ENCODE assay signal across 23 cellular contexts in the genomic region with DNA sequence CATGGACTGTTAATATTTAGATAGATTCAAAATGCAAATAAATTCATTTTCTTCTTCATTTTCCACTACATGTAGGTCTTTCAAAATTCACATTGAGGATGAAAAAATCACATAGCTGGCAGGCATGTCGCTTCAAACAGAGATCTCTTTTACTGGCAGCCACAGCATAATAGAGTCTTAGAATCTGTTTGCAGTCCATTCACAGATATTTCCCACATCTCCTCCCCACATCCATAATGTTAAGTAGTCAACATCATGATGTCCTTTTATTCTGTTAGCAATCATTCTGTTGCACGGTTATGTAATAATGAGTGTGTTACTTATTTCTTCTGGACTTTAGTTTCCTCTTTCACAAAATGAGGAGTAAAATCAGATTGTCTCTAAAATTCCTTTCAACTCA.
DNase-seq lines count a peak whose midpoint lies in the region; ATAC-seq and TF ChIP-seq lines count a peak whose summit lies in the region.
"Had no signal": no experiment of that assay in that cellular context is flagged by ENCODE, and none has a peak within 500 bp of the region (broad histone marks: within the 10 kb centered on the region; RNA-seq: fewer than 3 reads in every experiment).

No MANE protein-coding gene starts in this region.

- no peak overlapping the region for H3K4me3 Mint-ChIP-seq in activated CD4-positive, alpha-beta memory T cell treated with anti-CD3 and anti-CD28 coated beads, Interleukin-2, amount 10 ng/mL, durations not matched to agents 7 days and 5 days
- no peak overlapping the region for H3K4me3 Mint-ChIP-seq in activated CD4-positive, alpha-beta memory T cell treated with anti-CD3 and anti-CD28 coated beads for 36 hours
- H3K4me3 Mint-ChIP-seq in immature natural killer cell (peak overlapping the region in 2 of 5 donors; percentile 48 to 60), CD14-positive monocyte (peak overlapping the region in 1 of 2 donors; percentile 66)
- H3K4me3 Mint-ChIP-seq: activated naive CD8-positive, alpha-beta T cell; mesothelial cell of epicardium had no signal

- H3K36me3 ChIP-seq in PC-9 (ENCODE audit: low read depth): no peaks in the 10 kb centered on the region
- no peaks in the 10 kb centered on the region for H3K36me3 ChIP-seq in aorta (ENCODE audit: control insufficient read depth in 1 of 2, insufficient read depth in 2 of 2, low read length in 1 of 2)
- H3K36me3 ChIP-seq: HAP-1, left lung, MG63, right atrium auricular region, tibial nerve had no signal

- WGBS in aorta, 2 donors: 64 to 72% methylated on average over 2 of the region's 2 CpGs

- no peak for ATAC-seq in aorta (ENCODE audit: low FRiP score)
- no peak for ATAC-seq in HG02885 (IDR thresholded peaks at IDR 0.05; ENCODE audit: poor library complexity, unreplicated experiment)
- ATAC-seq: left lung; naive thymus-derived CD4-positive, alpha-beta T cell had no signal

- no peaks in the 10 kb centered on the region for H3K9me3 ChIP-seq in PC-9 (ENCODE audit: insufficient read depth, low read depth)
- H3K9me3 ChIP-seq in aorta (ENCODE audit: control insufficient read depth, low read length): no peaks in the 10 kb centered on the region
- H3K9me3 ChIP-seq: HAP-1, left lung, MG63, right atrium auricular region, tibial nerve had no signal

- no peaks in the 10 kb centered on the region for H4K20me1 ChIP-seq in PC-9 (ENCODE audit: insufficient read depth)

- H3K36me3 Mint-ChIP-seq in activated CD4-positive, alpha-beta memory T cell treated with anti-CD3 and anti-CD28 coated beads, Interleukin-2, amount 10 ng/mL, durations not matched to agents 7 days and 5 days (ENCODE audit: low read depth): no peaks in the 10 kb centered on the region
- H3K36me3 Mint-ChIP-seq in activated CD4-positive, alpha-beta memory T cell treated with anti-CD3 and anti-CD28 coated beads for 36 hours: no peaks in the 10 kb centered on the region
- H3K36me3 Mint-ChIP-seq in immature natural killer cell: no peaks in the 10 kb centered on the region
- no peaks in the 10 kb centered on the region for H3K36me3 Mint-ChIP-seq in CD14-positive monocyte
- H3K36me3 Mint-ChIP-seq: activated naive CD8-positive, alpha-beta T cell; mesothelial cell of epicardium; naive thymus-derived CD4-positive, alpha-beta T cell had no signal

- H3K79me2 ChIP-seq in PC-9 (ENCODE audit: low read depth): no peaks in the 10 kb centered on the region

- no TSS peak for BruUV-seq in PC-9 (replicated peaks; lab: Mats Ljungman, UMichigan)

- no peaks in the 10 kb centered on the region for H3K9me3 Mint-ChIP-seq in activated CD4-positive, alpha-beta memory T cell treated with anti-CD3 and anti-CD28 coated beads, Interleukin-2, amount 10 ng/mL, durations not matched to agents 7 days and 5 days
- no peaks in the 10 kb centered on the region for H3K9me3 Mint-ChIP-seq in activated CD4-positive, alpha-beta memory T cell treated with anti-CD3 and anti-CD28 coated beads for 36 hours
- H3K9me3 Mint-ChIP-seq in immature natural killer cell (no peaks in the 10 kb centered on the region), CD14-positive monocyte (no peaks in the 10 kb centered on the region)
- H3K9me3 Mint-ChIP-seq: mesothelial cell of epicardium had no signal

- H3K27me3 ChIP-seq in PC-9 (ENCODE audit: insufficient read depth, low read depth) (no peaks in the 10 kb centered on the region), aorta (ENCODE audit: control insufficient read depth in 1 of 2, insufficient read depth in 2 of 2, low read length in 1 of 2) (no peaks in the 10 kb centered on the region)
- H3K27me3 ChIP-seq: left lung, MG63, right atrium auricular region, tibial nerve had no signal

- no peaks in the 10 kb centered on the region; the same call in 1 of the 2 replicates for H3K9me2 ChIP-seq in PC-9 (ENCODE audit: insufficient read depth)

- H3K4me1 Mint-ChIP-seq in activated CD4-positive, alpha-beta memory T cell treated with anti-CD3 and anti-CD28 coated beads, Interleukin-2, amount 10 ng/mL, durations not matched to agents 7 days and 5 days: peaks cover 53% of the 10 kb centered on the region
- H3K4me1 Mint-ChIP-seq in activated CD4-positive, alpha-beta memory T cell treated with anti-CD3 and anti-CD28 coated beads for 36 hours (ENCODE audit: low read depth): peaks cover 8% of the 10 kb centered on the region
- peaks cover 34 to 52% of the 10 kb centered on the region in 2 donors for H3K4me1 Mint-ChIP-seq in immature natural killer cell
- peaks cover 30% of the 10 kb centered on the region for H3K4me1 Mint-ChIP-seq in CD14-positive monocyte

- H2AFZ ChIP-seq in PC-9: 0 out of 2 replicates have a peak overlapping the region, but pooled peaks have one; percentile 41

- no peak overlapping the region for H3K4me3 ChIP-seq in PC-9
- no peak overlapping the region for H3K4me3 ChIP-seq in aorta (ENCODE audit: low read length in 2 of 2)
- H3K4me3 ChIP-seq: HAP-1, left lung, MG63, right atrium auricular region, tibial nerve had no signal

- no peaks in the 10 kb centered on the region for H3F3A ChIP-seq in PC-9 (ENCODE audit: insufficient read depth, low read depth)

- DNase-seq in activated CD4-positive, alpha-beta memory T cell treated with anti-CD3 and anti-CD28 coated beads, Interleukin-2, amount 10 ng/mL, durations not matched to agents 7 days and 5 days: no peak
- no peak for DNase-seq in activated CD4-positive, alpha-beta memory T cell treated with anti-CD3 and anti-CD28 coated beads for 36 hours
- DNase-seq in PC-9 (no peak), immature natural killer cell (no peak), aorta (no peak), CD14-positive monocyte (ENCODE audit: low spot score) (no peak)
- DNase-seq: Calu3; central memory CD4-positive, alpha-beta T cell; dermis blood vessel endothelial cell; hypothalamus; left lung; MG63; naive thymus-derived CD4-positive, alpha-beta T cell; NCI-H2029; NCI-H526; RPMI8226; stimulated activated CD4-positive, alpha-beta T cell treated with anti-CD3 and anti-CD28 coated beads, Interleukin-2, amount 100 ng/mL, for 24 hours had no signal

- H3K27ac ChIP-seq in PC-9: no peak overlapping the region
- H3K27ac ChIP-seq in aorta (ENCODE audit: low read depth in 1 of 2, low read length in 2 of 2): no peak overlapping the region
- H3K27ac ChIP-seq: left lung, right atrium auricular region had no signal

- H3K27ac Mint-ChIP-seq in activated CD4-positive, alpha-beta memory T cell treated with anti-CD3 and anti-CD28 coated beads, Interleukin-2, amount 10 ng/mL, durations not matched to agents 7 days and 5 days: peak overlapping the region; percentile 68
- H3K27ac Mint-ChIP-seq in activated CD4-positive, alpha-beta memory T cell treated with anti-CD3 and anti-CD28 coated beads for 36 hours: no peak overlapping the region
- H3K27ac Mint-ChIP-seq in immature natural killer cell: peak overlapping the region in 5 of 6 donors; percentile 41 to 87 (median 50)
- H3K27ac Mint-ChIP-seq in CD14-positive monocyte: peak overlapping the region in 1 of 7 donors; percentile 63
- H3K27ac Mint-ChIP-seq: activated naive CD8-positive, alpha-beta T cell had no signal

- POLR2A ChIA-PET in activated CD4-positive, alpha-beta memory T cell treated with anti-CD3 and anti-CD28 coated beads, Interleukin-2, amount 10 ng/mL, durations not matched to agents 7 days and 5 days (lab: Charles Lee): interaction anchor here (0.7 kb wide), 1 partner anchor 25 kb away, joined by 3 read pairs; no protein-coding TSS in a partner anchor
- POLR2A ChIA-PET in activated CD4-positive, alpha-beta memory T cell treated with anti-CD3 and anti-CD28 coated beads for 36 hours (lab: Charles Lee): no interaction called here
- POLR2A ChIA-PET in PC-9 (lab: Charles Lee; ENCODE audit: unreplicated experiment): interaction anchor here (0.6 kb wide), 1 partner anchor 317 kb away, joined by 7 read pairs; no protein-coding TSS in a partner anchor

- no peak overlapping the region for H3K4me2 ChIP-seq in PC-9

- no peaks in the 10 kb centered on the region for H3K27me3 Mint-ChIP-seq in activated CD4-positive, alpha-beta memory T cell treated with anti-CD3 and anti-CD28 coated beads, Interleukin-2, amount 10 ng/mL, durations not matched to agents 7 days and 5 days
- no peaks in the 10 kb centered on the region for H3K27me3 Mint-ChIP-seq in activated CD4-positive, alpha-beta memory T cell treated with anti-CD3 and anti-CD28 coated beads for 36 hours
- H3K27me3 Mint-ChIP-seq in immature natural killer cell (ENCODE audit: low read depth in 3 of 3) (peaks cover 0 to 3% (median 0%) of the 10 kb centered on the region in 3 donors), CD14-positive monocyte (ENCODE audit: low read depth in 3 of 3) (peaks cover 0 to 4% (median 0%) of the 10 kb centered on the region in 3 donors)
- H3K27me3 Mint-ChIP-seq: activated naive CD8-positive, alpha-beta T cell; naive thymus-derived CD4-positive, alpha-beta T cell had no signal

- H3K4me1 ChIP-seq in PC-9 (replicated peaks; ENCODE audit: insufficient read depth) (0 out of 2 replicates have a peak, but pooled peaks cover 7% of the 10 kb centered on the region), aorta (ENCODE audit: control insufficient read depth in 1 of 2, insufficient read depth in 2 of 2, low read length in 2 of 2) (no peaks in the 10 kb centered on the region)
- H3K4me1 ChIP-seq: HAP-1, right atrium auricular region had no signal

- CTCF ChIA-PET in activated CD4-positive, alpha-beta memory T cell treated with anti-CD3 and anti-CD28 coated beads, Interleukin-2, amount 10 ng/mL, durations not matched to agents 7 days and 5 days (lab: Charles Lee): interaction anchor here (2.2 kb wide), 1 partner anchor 17 kb away, joined by 8 read pairs; no protein-coding TSS in a partner anchor
- CTCF ChIA-PET in activated CD4-positive, alpha-beta memory T cell treated with anti-CD3 and anti-CD28 coated beads for 36 hours (lab: Charles Lee): no interaction called here
- CTCF ChIA-PET in PC-9 (lab: Charles Lee): no interaction called here

- TF ChIP-seq CTCF in PC-9 (conservative IDR thresholded peaks at IDR 0.05) (no peak), CD14-positive monocyte (IDR thresholded peaks at IDR 0.05) (no peak)

- intact Hi-C loops in activated CD4-positive, alpha-beta memory T cell treated with anti-CD3 and anti-CD28 coated beads for 36 hours (cut with micrococcal nuclease): no loop called here
- intact Hi-C loops in PC-9 (cut with micrococcal nuclease; ENCODE audit: unreplicated experiment): no loop called here
- intact Hi-C loops in aorta (cut with DNase I): no loop called here
- intact Hi-C loops in CD14-positive monocyte (cut with micrococcal nuclease): no loop called here
